Comparison of ENCODE assay signal across 1 cellular context in genomic region chr7:38453187-38453586, GRCh38.
TF ChIP-seq lines count a peak whose summit lies in the region.

No MANE protein-coding gene starts in this region.

TF ChIP-seq in H1, 55 proteins besides CTCF, POLR2A, EP300 and RAD21:
- TF ChIP-seq TCF12 (IDR thresholded peaks at IDR 0.05; ENCODE audit: low read depth, low read length) (peak; percentile 57; the same call in 1 of the 2 replicates), PHF8 (conservative IDR thresholded peaks at IDR 0.05; ENCODE audit: low read depth, low read length) (no peak), SIN3A (conservative IDR thresholded peaks at IDR 0.05 in 1 of 2, IDR thresholded peaks at IDR 0.05 in 1 of 2; ENCODE audit: low read depth in 1 of 2, low read length in 2 of 2) (no peak), ZNF274 (IDR thresholded peaks at IDR 0.05; ENCODE audit: borderline replicate concordance, extremely low read depth, low read length) (no peak), GABPA (IDR thresholded peaks at IDR 0.05; ENCODE audit: borderline replicate concordance, insufficient read depth, low read length) (no peak), POLR2AphosphoS5 (IDR thresholded peaks at IDR 0.05; ENCODE audit: low read depth, low read length) (peak; percentile 21; the same call in 1 of the 2 replicates), CBX5 (IDR thresholded peaks at IDR 0.05; ENCODE audit: low read depth, low read length) (no peak), EGR1 (IDR thresholded peaks at IDR 0.05; ENCODE audit: borderline replicate concordance, low read depth, low read length) (no peak), KDM5A (IDR thresholded peaks at IDR 0.05; ENCODE audit: low read length) (no peak)
